20 cellular contexts compared by ENCODE assay signal in genomic region chr13:114173753-114174152, GRCh38. TPM values are rescaled to one million over a fixed set of nuclear protein-coding genes. Genes with fewer than 3 reads are reported as not detected.
"Had no signal": no experiment of that assay in that cellular context is flagged by ENCODE, and none has a peak within 500 bp of the region (broad histone marks: within the 10 kb centered on the region; RNA-seq: fewer than 3 reads in every experiment).

No MANE protein-coding gene starts in this region.

- H3K4me1 ChIP-seq: body of pancreas, heart right ventricle, left ventricle myocardium inferior, tibial nerve had no signal

- H3K4me3 ChIP-seq: body of pancreas, heart right ventricle, left ventricle myocardium inferior, ovary, tibial nerve had no signal

- H3K27ac ChIP-seq: body of pancreas, heart right ventricle, left ventricle myocardium inferior, ovary, tibial nerve had no signal

- ATAC-seq: activated CD4-positive, CD25-positive, alpha-beta regulatory T cell treated with anti-CD3 and anti-CD28 coated beads, Interleukin-2, amount 50 U/mL, for 24 hours; activated CD8-positive, alpha-beta memory T cell treated with anti-CD3 and anti-CD28 coated beads, Interleukin-2, amount 10 ng/mL, durations not matched to agents 7 days and 5 days; body of pancreas; effector memory CD8-positive, alpha-beta T cell; heart right ventricle; stimulated activated naive CD8-positive, alpha-beta T cell treated with anti-CD3 and anti-CD28 coated beads, Interleukin-15, amount 100 ng/mL, for 72 hours had no signal

- H3K9me3 ChIP-seq: body of pancreas, ovary had no signal

- DNase-seq: activated CD4-positive, alpha-beta T cell treated with anti-CD3 and anti-CD28 coated beads, Interleukin-2, amount 50 U/mL, for 4 hours; activated CD8-positive, alpha-beta memory T cell treated with anti-CD3 and anti-CD28 coated beads, Interleukin-2, amount 10 ng/mL, durations not matched to agents 7 days and 5 days; activated naive CD4-positive, alpha-beta T cell; body of pancreas; effector memory CD8-positive, alpha-beta T cell; heart right ventricle; kidney; left ventricle myocardium inferior; mesendoderm; ovary; stimulated activated CD4-positive, alpha-beta T cell treated with anti-CD3 and anti-CD28 coated beads, Interleukin-4, amount 100 ng/mL, for 1 hour; stimulated activated CD8-positive, alpha-beta memory T cell treated with anti-CD3 and anti-CD28 coated beads, Interleukin-4, amount 100 ng/mL, for 48 hours; stimulated activated naive CD8-positive, alpha-beta T cell treated with anti-CD3 and anti-CD28 coated beads, Interleukin-15, amount 100 ng/mL, for 72 hours had no signal

- H3K36me3 ChIP-seq: heart right ventricle, left ventricle myocardium inferior, ovary, tibial nerve had no signal

- H3K9me3 Mint-ChIP-seq: central memory CD8-positive, alpha-beta T cell; effector memory CD8-positive, alpha-beta T cell had no signal

- H3K27ac Mint-ChIP-seq: activated CD8-positive, alpha-beta memory T cell treated with anti-CD3 and anti-CD28 coated beads, Interleukin-2, amount 10 ng/mL, durations not matched to agents 7 days and 5 days; dendritic cell treated with granulocyte-macrophage colony-stimulating factor and Interleukin-4, amounts not matched to agents 40 ng/mL and 50 ng/mL, for 4 days; stimulated activated naive CD8-positive, alpha-beta T cell treated with anti-CD3 and anti-CD28 coated beads, Interleukin-15, amount 100 ng/mL, for 72 hours had no signal

- H3K27me3 ChIP-seq: body of pancreas, ovary, tibial nerve had no signal

RNA-seq across cellular contexts. Expression of gene CFAP97D2, which starts 5.3 kb away (rescaled TPM):
- total RNA-seq: activated CD8-positive, alpha-beta memory T cell treated with anti-CD3 and anti-CD28 coated beads, Interleukin-2, amount 10 ng/mL, durations not matched to agents 7 days and 5 days; body of pancreas; epithelial cell of proximal tubule; frontal cortex; heart right ventricle; kidney; left ventricle myocardium inferior; neural crest cell; tibial nerve had no signal
